ENCODE assay signal across 24 cellular contexts in genomic region chr6:44606506-44606905, GRCh38.
DNase-seq lines count a peak whose midpoint lies in the region; ATAC-seq, FAIRE-seq and TF ChIP-seq lines count a peak whose summit lies in the region.
"Had no signal": no experiment of that assay in that cellular context is flagged by ENCODE, and none has a peak within 500 bp of the region (broad histone marks: within the 10 kb centered on the region; RNA-seq: fewer than 3 reads in every experiment).

No MANE protein-coding gene starts in this region.

- no peak overlapping the region for H3K4me2 ChIP-seq in Karpas-422 (ENCODE audit: low read depth, low read length, poor library complexity, severe bottlenecking)

- H3K9me2 ChIP-seq in Karpas-422 (replicated peaks; ENCODE audit: insufficient read depth, low read length): no peaks in the 10 kb centered on the region

- H3K36me3 ChIP-seq in bronchial epithelial cell (ENCODE audit: control insufficient read depth, insufficient read depth, low read length) (no peaks in the 10 kb centered on the region), A673 (ENCODE audit: insufficient read depth, low read length, poor library complexity, severe bottlenecking) (no peaks in the 10 kb centered on the region), Karpas-422 (ENCODE audit: insufficient read depth, low read length) (no peaks in the 10 kb centered on the region)
- H3K36me3 ChIP-seq: lower lobe of right lung had no signal

- no peaks in the 10 kb centered on the region for H4K20me1 ChIP-seq in Karpas-422 (ENCODE audit: insufficient read depth, low read depth, low read length)

- DNase-seq in left cardiac atrium (peak; percentile 47), Right ventricle myocardium inferior (ENCODE audit: missing footprints) (no peak), bronchial epithelial cell (ENCODE audit: low read depth) (no peak), left lobe of liver (ENCODE audit: low spot score) (peak; percentile 33), A673 (ENCODE audit: low spot score) (no peak), HuH-7.5 (ENCODE audit: low spot score) (no peak), Karpas-422 (no peak)
- DNase-seq: activated CD4-positive, CD25-positive, alpha-beta regulatory T cell; activated naive CD8-positive, alpha-beta T cell treated with anti-CD3 and anti-CD28 coated beads for 36 hours; aorta; glutamatergic neuron; islet precursor cell; lower lobe of right lung; NCI-H2171; NCI-H524 treated with DMSO at 0.1 percent for 48 hours; stimulated activated CD4-positive, alpha-beta T cell treated with anti-CD3 and anti-CD28 coated beads, Interleukin-12 subunit alpha, Interleukin-12 subunit beta, amount 100 ng/mL, for 4 hours; stimulated activated CD4-positive, alpha-beta T cell treated with anti-CD3 and anti-CD28 coated beads, Interleukin-4, amount 100 ng/mL, for 1 hour; trophoblast cell had no signal

- H3K9me3 ChIP-seq in A673 (ENCODE audit: low read depth, low read length, poor library complexity, severe bottlenecking) (no peaks in the 10 kb centered on the region), Karpas-422 (ENCODE audit: low read length) (no peaks in the 10 kb centered on the region)
- H3K9me3 ChIP-seq: lower lobe of right lung had no signal

- H3K27ac ChIP-seq in A673 (ENCODE audit: low read depth, low read length, poor library complexity, severe bottlenecking) (no peak overlapping the region), Karpas-422 (ENCODE audit: low read length) (no peak overlapping the region)
- H3K27ac ChIP-seq: C4-2B, lower lobe of right lung, parathyroid adenoma, SK-N-MC had no signal

- H3K4me1 ChIP-seq in A673 (ENCODE audit: insufficient read depth, low read length, poor library complexity, severe bottlenecking) (no peaks in the 10 kb centered on the region), Karpas-422 (ENCODE audit: low read length) (no peaks in the 10 kb centered on the region)
- H3K4me1 ChIP-seq: lower lobe of right lung, parathyroid adenoma had no signal

- BruUV-seq in A673 (replicated peaks; lab: Mats Ljungman, UMichigan): no TSS peak

- H3K79me2 ChIP-seq in Karpas-422 (ENCODE audit: low read length): no peaks in the 10 kb centered on the region
- H3K79me2 ChIP-seq: parathyroid adenoma had no signal

- TF ChIP-seq CTCF in bronchial epithelial cell (IDR thresholded peaks at IDR 0.05; ENCODE audit: insufficient read depth, low read length, severe bottlenecking): no peak
- no peak for TF ChIP-seq CTCF in A673 (conservative IDR thresholded peaks at IDR 0.05; ENCODE audit: low read depth, low read length)

- H3K27me3 ChIP-seq in bronchial epithelial cell (ENCODE audit: control insufficient read depth, insufficient read depth, low read length): peaks cover 4% of the 10 kb centered on the region
- H3K27me3 ChIP-seq in A673 (replicated peaks; ENCODE audit: insufficient read depth, low read depth, low read length, poor library complexity): no peaks in the 10 kb centered on the region
- no peaks in the 10 kb centered on the region for H3K27me3 ChIP-seq in Karpas-422 (ENCODE audit: low read length)

- H3K4me3 ChIP-seq in bronchial epithelial cell (ENCODE audit: low read depth, low read length) (no peak overlapping the region), A673 (ENCODE audit: low read depth, low read length, poor library complexity, severe bottlenecking) (no peak overlapping the region), Karpas-422 (ENCODE audit: low read length) (no peak overlapping the region)
- H3K4me3 ChIP-seq: GM12878, lower lobe of right lung, SK-N-MC had no signal

- POLR2A ChIA-PET in A673 (lab: Charles Lee; ENCODE audit: low non-redundant PET): no interaction called here

- ATAC-seq in left cardiac atrium (peak in 1 of 2 donors; percentile 14), Right ventricle myocardium inferior (no peak), left lobe of liver (no peak)
- ATAC-seq: GM12878, lower lobe of right lung, right cardiac atrium had no signal

- peak; percentile 82 for FAIRE-seq in bronchial epithelial cell (lab: Jason Lieb, UNC)
- FAIRE-seq: GM12878, H1 had no signal

- H3K9ac ChIP-seq in Karpas-422 (ENCODE audit: low read length): no peak overlapping the region
- H3K9ac ChIP-seq: parathyroid adenoma had no signal

- intact Hi-C loops in left cardiac atrium (cut with DNase I) (no loop called here), Right ventricle myocardium inferior (cut with DNase I) (no loop called here), A673 (cut with micrococcal nuclease; ENCODE audit: unreplicated experiment) (no loop called here)

- CTCF ChIA-PET in A673 (lab: Charles Lee): no interaction called here

- no peak overlapping the region for H2AFZ ChIP-seq in Karpas-422 (ENCODE audit: low read length)
- H2AFZ ChIP-seq: parathyroid adenoma had no signal

Comparison
In these comparisons a context has a peak if more than half of its experiments do, and no peak if none do; other contexts are left out.
1. DNase-seq: peak in left cardiac atrium (single experiment) and left lobe of liver (single experiment); none in Right ventricle myocardium inferior (single experiment), bronchial epithelial cell (single experiment), A673 (single experiment), HuH-7.5 (single experiment) and Karpas-422 (single experiment).